Comparison of ENCODE assay signal across 8 cellular contexts in genomic region chr6:97437087-97437486, GRCh38.
DNase-seq lines count a peak whose midpoint lies in the region; ATAC-seq lines count a peak whose summit lies in the region.

No MANE protein-coding gene starts in this region.

- DNase-seq in NCI-H2081 (lab: John Stamatoyannopoulos, UW) (peak; percentile 12 to 14), NCI-H2081 treated with DMSO at 0.1 percent for 48 hours (lab: John Stamatoyannopoulos, UW) (no peak), SHP77 treated with DMSO at 0.1 percent for 48 hours (lab: John Stamatoyannopoulos, UW) (peak; percentile 5), glomerular visceral epithelial cell (ENCODE audit: extremely low spot score) (peak; percentile 9), activated gamma-delta T cell treated with Interleukin-2 at 50 U/mL for 16 hours (no peak), GM19238 (ENCODE audit: insufficient read length, low spot score) (no peak)

- ATAC-seq in HG02884 (IDR thresholded peaks at IDR 0.05; ENCODE audit: unreplicated experiment) (peak; percentile 53), HG02840 (IDR thresholded peaks at IDR 0.05; ENCODE audit: low FRiP score, unreplicated experiment) (no peak)

Comparison
In these comparisons a context has a peak if more than half of its experiments do, and no peak if none do; other contexts are left out.
1. DNase-seq: peak in NCI-H2081 (2 of 2), SHP77 treated with DMSO at 0.1 percent for 48 hours (single experiment) and glomerular visceral epithelial cell (single experiment); none in NCI-H2081 treated with DMSO at 0.1 percent for 48 hours (single experiment), activated gamma-delta T cell treated with Interleukin-2 at 50 U/mL for 16 hours (single experiment) and GM19238 (single experiment).